Comparison of ENCODE assay signal across 17 cellular contexts in the genomic region with DNA sequence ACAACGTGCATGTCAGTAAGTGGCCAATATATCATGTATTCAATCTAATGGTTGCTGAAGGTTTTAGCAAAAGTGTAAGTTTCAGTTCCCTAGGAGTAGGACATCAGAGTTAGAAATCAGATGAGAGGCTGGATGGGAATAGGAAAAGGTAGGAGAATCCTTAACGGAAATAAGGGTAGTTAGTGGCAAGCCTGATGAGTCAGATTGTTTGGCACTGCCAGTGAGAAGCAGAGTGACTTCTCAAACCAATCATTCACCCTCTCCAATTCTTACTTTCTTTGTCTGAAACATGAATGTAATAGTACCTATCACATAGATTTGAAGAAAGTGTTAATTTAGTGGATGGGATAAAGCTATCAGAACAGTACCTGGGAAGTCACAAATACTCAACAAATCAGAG.
"Had no signal": no experiment of that assay in that cellular context is flagged by ENCODE, and none has a peak within 500 bp of the region (broad histone marks: within the 10 kb centered on the region; RNA-seq: fewer than 3 reads in every experiment).

No MANE protein-coding gene starts in this region.

- H3K27ac ChIP-seq: epithelial cell of prostate, gastrocnemius medialis, pancreas had no signal

- H3K4me1 ChIP-seq: gastrocnemius medialis, pancreas had no signal

- DNase-seq: activated CD4-positive, alpha-beta T cell treated with anti-CD3 and anti-CD28 coated beads, Interleukin-2, amount 10 ng/mL, durations not matched to agents 24 days and 14 days; activated CD4-positive, CD25-positive, alpha-beta regulatory T cell; activated CD8-positive, alpha-beta memory T cell treated with anti-CD3 and anti-CD28 coated beads, Interleukin-2, amount 50 U/mL, for 4 hours; activated CD8-positive, alpha-beta T cell treated with anti-CD3 and anti-CD28 coated beads, Interleukin-2, amount 10 ng/mL, durations not matched to agents 7 days and 5 days; activated gamma-delta T cell; activated T-cell treated with anti-CD3 and anti-CD28 coated beads, Interleukin-2, amount 50 U/mL, for 48 hours; effector memory CD8-positive, alpha-beta T cell; gastrocnemius medialis; mucosa of descending colon; naive thymus-derived CD4-positive, alpha-beta T cell; pancreas; stimulated activated CD4-positive, alpha-beta T cell treated with anti-CD3 and anti-CD28 coated beads, Interleukin-2, amount 100 ng/mL, for 48 hours; T-helper 17 cell had no signal

- H3K4me3 ChIP-seq: gastrocnemius medialis, mucosa of descending colon, pancreas had no signal

- ATAC-seq: activated CD8-positive, alpha-beta T cell treated with anti-CD3 and anti-CD28 coated beads, Interleukin-2, amount 10 ng/mL, durations not matched to agents 7 days and 5 days; activated naive CD4-positive, alpha-beta T cell treated with anti-CD3 and anti-CD28 coated beads, Interleukin-2, amount 50 U/mL, for 72 hours; effector memory CD8-positive, alpha-beta T cell; gastrocnemius medialis; left lobe of liver; mucosa of descending colon; naive thymus-derived CD4-positive, alpha-beta T cell; pancreas; stimulated activated memory B cell treated with anti-CD40 and anti-IgM and Interleukin-4, amounts not matched to agents 10 μg/mL and 1 μg/mL and 100 μg/mL, for 72 hours; T-helper 17 cell had no signal

- H3K27me3 ChIP-seq: gastrocnemius medialis, pancreas had no signal

- H3K36me3 ChIP-seq: gastrocnemius medialis, pancreas had no signal

- H3K9me3 ChIP-seq: gastrocnemius medialis, pancreas had no signal
